27 cellular contexts compared by ENCODE assay signal in the genomic region with DNA sequence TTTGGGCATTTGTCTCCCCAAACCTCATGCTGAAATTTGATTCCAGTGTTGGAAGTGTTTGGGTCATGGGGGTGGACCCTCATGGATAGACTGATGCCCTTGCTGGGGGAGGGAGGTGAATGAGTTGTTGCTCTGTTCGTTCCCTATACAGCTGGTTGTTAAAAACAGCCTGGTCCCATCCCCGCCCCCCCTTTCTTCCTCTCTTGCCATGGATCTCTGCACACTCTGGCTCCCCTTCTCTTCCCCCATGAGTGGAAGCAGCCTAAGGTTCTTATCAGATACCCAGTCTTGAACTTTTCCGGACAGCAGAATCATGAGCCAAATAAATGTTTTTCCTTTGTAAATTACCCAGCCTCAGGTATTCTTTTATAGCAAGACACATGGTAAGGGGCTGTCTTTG. TPM values are rescaled to one million over a fixed set of nuclear protein-coding genes. Genes with fewer than 3 reads are reported as not detected.
DNase-seq lines count a peak whose midpoint lies in the region; ATAC-seq and TF ChIP-seq lines count a peak whose summit lies in the region.
"Had no signal": no experiment of that assay in that cellular context is flagged by ENCODE, and none has a peak within 500 bp of the region (broad histone marks: within the 10 kb centered on the region; RNA-seq: fewer than 3 reads in every experiment).

No MANE protein-coding gene starts in this region.

- H3K4me1 Mint-ChIP-seq in CD8-positive, alpha-beta T cell (ENCODE audit: low read depth) = peaks cover 4% of the 10 kb centered on the region
- H3K4me1 Mint-ChIP-seq in IgD-negative memory B cell (peaks cover 3 to 5% (median 4%) of the 10 kb centered on the region in 3 donors), chondrocyte (ENCODE audit: low read depth) (peaks cover 34% of the 10 kb centered on the region)
- H3K4me1 Mint-ChIP-seq: CD14-positive monocyte had no signal

- TF ChIP-seq CTCF in CD8-positive, alpha-beta T cell (IDR thresholded peaks at IDR 0.05) = no peak
- TF ChIP-seq CTCF in chondrocyte (IDR thresholded peaks at IDR 0.05) (no peak), neutrophil (IDR thresholded peaks at IDR 0.05) (no peak)

- H3K27me3 ChIP-seq in CD8-positive, alpha-beta T cell (ENCODE audit: insufficient read depth, low read length) = no peaks in the 10 kb centered on the region
- no peaks in the 10 kb centered on the region for H3K27me3 ChIP-seq in neutrophil
- H3K27me3 ChIP-seq: MG63, neural progenitor cell, right lobe of liver, testis had no signal

- H3K27me3 Mint-ChIP-seq in CD8-positive, alpha-beta T cell (ENCODE audit: low read depth) = no peaks in the 10 kb centered on the region
- H3K27me3 Mint-ChIP-seq in IgD-negative memory B cell = no peaks in the 10 kb centered on the region
- H3K27me3 Mint-ChIP-seq in chondrocyte (ENCODE audit: low read depth) = no peaks in the 10 kb centered on the region
- H3K27me3 Mint-ChIP-seq: activated naive CD4-positive, alpha-beta T cell treated with anti-CD3 and anti-CD28 coated beads, Interleukin-2, amount 50 U/mL, for 24 hours; T-helper 17 cell had no signal

- H3K27ac ChIP-seq in CD8-positive, alpha-beta T cell (ENCODE audit: low read depth, low read length) = no peak overlapping the region
- H3K27ac ChIP-seq in neutrophil = peak overlapping the region; percentile 76
- H3K27ac ChIP-seq: neural progenitor cell, right lobe of liver, RWPE1, testis, WERI-Rb-1 had no signal

- no peaks in the 10 kb centered on the region for H3K9me3 Mint-ChIP-seq in CD8-positive, alpha-beta T cell
- H3K9me3 Mint-ChIP-seq in IgD-negative memory B cell (no peaks in the 10 kb centered on the region), chondrocyte (ENCODE audit: low read depth) (peaks cover 4% of the 10 kb centered on the region)
- H3K9me3 Mint-ChIP-seq: activated naive CD4-positive, alpha-beta T cell treated with anti-CD3 and anti-CD28 coated beads, Interleukin-2, amount 50 U/mL, for 24 hours; neural progenitor cell had no signal

- ATAC-seq in CD8-positive, alpha-beta T cell = no peak
- ATAC-seq: stimulated activated naive CD8-positive, alpha-beta T cell treated with anti-CD3 and anti-CD28 coated beads, Interleukin-15, Interleukin-2, amounts not matched to agents 100 U/mL and 50 U/mL, for 24 hours; T-helper 17 cell had no signal

- no peak overlapping the region for H3K4me3 Mint-ChIP-seq in CD8-positive, alpha-beta T cell
- no peak overlapping the region for H3K4me3 Mint-ChIP-seq in IgD-negative memory B cell
- no peak overlapping the region for H3K4me3 Mint-ChIP-seq in chondrocyte (ENCODE audit: unreplicated experiment)
- H3K4me3 Mint-ChIP-seq: activated naive CD4-positive, alpha-beta T cell treated with anti-CD3 and anti-CD28 coated beads, Interleukin-2, amount 50 U/mL, for 24 hours; CD14-positive monocyte; neural progenitor cell; T-helper 17 cell had no signal

- H3K36me3 Mint-ChIP-seq in CD8-positive, alpha-beta T cell = peaks cover 44% of the 10 kb centered on the region
- H3K36me3 Mint-ChIP-seq in IgD-negative memory B cell (peaks cover 1% of the 10 kb centered on the region), chondrocyte (ENCODE audit: low read depth) (peaks cover 11% of the 10 kb centered on the region)

- CTCF ChIA-PET in CD8-positive, alpha-beta T cell (lab: Charles Lee) = interaction anchor here (1.9 to 13.0 kb wide), 2 partner anchors 234 to 509 kb away, joined by 5 to 152 read pairs; no protein-coding TSS in a partner anchor

- POLR2A ChIA-PET in CD8-positive, alpha-beta T cell (lab: Charles Lee) = no interaction called here

- H3K4me1 ChIP-seq in CD8-positive, alpha-beta T cell (ENCODE audit: insufficient read depth, low read length) = no peaks in the 10 kb centered on the region
- H3K4me1 ChIP-seq in neutrophil (ENCODE audit: control insufficient read depth in 1 of 2, insufficient read depth in 1 of 2, low read depth in 1 of 2, low read length in 1 of 2) = peaks cover 45 to 46% of the 10 kb centered on the region in 2 experiments

- no peak overlapping the region for H3K4me3 ChIP-seq in CD8-positive, alpha-beta T cell (ENCODE audit: low read depth, low read length)
- no peak overlapping the region for H3K4me3 ChIP-seq in neutrophil (ENCODE audit: low read depth in 1 of 2, low read length in 1 of 2)
- H3K4me3 ChIP-seq: HAP-1, MG63, neural progenitor cell, right lobe of liver, testis had no signal

- no peak for DNase-seq in CD8-positive, alpha-beta T cell
- DNase-seq in chondrocyte (ENCODE audit: low spot score) (no peak), SKM-1 treated with dmso at 0.1 percent for 144 hours (lab: John Stamatoyannopoulos, UW; ENCODE audit: unreplicated experiment) (no peak), NCI-H345 treated with DMSO at 0.1 percent for 48 hours (lab: John Stamatoyannopoulos, UW; ENCODE audit: unreplicated experiment) (no peak)
- no peak for DNase-seq in stimulated activated CD8-positive, alpha-beta memory T cell treated with anti-CD3 and anti-CD28 coated beads, Interleukin-4, amount 100 ng/mL, for 48 hours
- no peak for DNase-seq in activated CD4-positive, alpha-beta T cell treated with anti-CD3 and anti-CD28 coated beads for 1 hour
- DNase-seq: activated CD4-positive, alpha-beta T cell treated with anti-CD3 and anti-CD28 coated beads, Interleukin-2, amount 50 U/mL, for 1 hour; cerebellar nuclear complex; KG1; MG63; NCI-H1417; NCI-H2081 treated with DMSO at 0.1 percent for 48 hours; NCI-H345; NCI-H748 treated with DMSO at 0.1 percent for 48 hours; right lobe of liver; stimulated activated CD4-positive, alpha-beta T cell treated with anti-CD3 and anti-CD28 coated beads, Interleukin-4, amount 100 ng/mL, for 4 hours; stimulated activated naive CD8-positive, alpha-beta T cell treated with anti-CD3 and anti-CD28 coated beads, Interleukin-15, Interleukin-2, amounts not matched to agents 100 U/mL and 50 U/mL, for 24 hours; T-helper 17 cell; testis; WERI-Rb-1 had no signal

- intact Hi-C loops in CD8-positive, alpha-beta T cell (cut with DNase I, micrococcal nuclease) = loop anchor here in 1 of 2 experiments (10.0 kb wide), 1 partner anchor 509 kb away; no protein-coding TSS in a partner anchor

- peak overlapping the region; percentile 83 for H3K27ac Mint-ChIP-seq in CD8-positive, alpha-beta T cell
- H3K27ac Mint-ChIP-seq in IgD-negative memory B cell (peak overlapping the region in 2 of 3 donors; percentile 4 to 28), chondrocyte (ENCODE audit: unreplicated experiment) (peak overlapping the region; percentile 49)
- H3K27ac Mint-ChIP-seq: activated naive CD4-positive, alpha-beta T cell treated with anti-CD3 and anti-CD28 coated beads, Interleukin-2, amount 50 U/mL, for 24 hours; neural progenitor cell; T-helper 17 cell had no signal

- H3K36me3 ChIP-seq in CD8-positive, alpha-beta T cell (ENCODE audit: insufficient read depth, low read length) = peaks cover 14% of the 10 kb centered on the region
- H3K36me3 ChIP-seq in neutrophil = peaks cover 21% of the 10 kb centered on the region
- H3K36me3 ChIP-seq: HAP-1, neural progenitor cell had no signal

- H3K9me3 ChIP-seq in CD8-positive, alpha-beta T cell (ENCODE audit: low read length) = no peaks in the 10 kb centered on the region
- no peaks in the 10 kb centered on the region for H3K9me3 ChIP-seq in neutrophil
- H3K9me3 ChIP-seq: HAP-1, MG63, right lobe of liver, testis had no signal

RNA-seq across cellular contexts. Expression of gene SLC9A8, which starts 31.1 kb away (rescaled TPM):
- total RNA-seq in CD8-positive, alpha-beta T cell = 10 to 100 TPM; 30.7 to 32.9 TPM
- polyA plus RNA-seq in IgD-negative memory B cell = 13.2 TPM
- total RNA-seq in chondrocyte = 5.2 to 7.6 TPM (median 6.2 TPM) in 3 replicates

Comparison
In these comparisons a context has a peak if more than half of its experiments do, and no peak if none do; other contexts are left out.
1. H3K27ac Mint-ChIP-seq: peak in every context shown above with its lines; median percentile 83 in CD8-positive, alpha-beta T cell; 49 in chondrocyte; 16 in IgD-negative memory B cell.